In the genomic region with DNA sequence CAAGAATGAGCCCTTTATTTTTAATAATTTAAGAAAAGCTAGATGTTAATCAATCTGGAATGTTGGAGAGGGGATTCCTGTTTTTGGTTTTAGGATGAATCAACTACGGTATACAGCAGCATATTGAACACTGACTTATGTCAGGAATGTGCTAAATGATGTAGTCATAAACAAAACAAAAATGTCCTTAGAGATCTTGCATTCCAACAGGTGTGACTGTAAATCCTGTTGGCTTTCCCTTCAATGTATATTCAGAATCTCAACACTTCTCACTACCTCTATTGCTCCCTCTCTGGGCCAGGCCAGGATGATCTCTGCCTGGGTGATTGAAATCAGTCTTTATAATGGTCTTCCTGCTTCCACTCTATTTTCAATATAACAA, we compare ENCODE assay signal across 16 cellular contexts.
DNase-seq lines count a peak whose midpoint lies in the region; ATAC-seq and TF ChIP-seq lines count a peak whose summit lies in the region.
"Had no signal": no experiment of that assay in that cellular context is flagged by ENCODE, and none has a peak within 500 bp of the region (broad histone marks: within the 10 kb centered on the region; RNA-seq: fewer than 3 reads in every experiment).

No MANE protein-coding gene starts in this region.

- DNase-seq in AG10803 (ENCODE audit: low read depth): peak; percentile 19
- DNase-seq in HCEC 1CT: peak; percentile 48
- DNase-seq in adipocyte (ENCODE audit: low read depth): peak; percentile 5
- peak; percentile 31 for DNase-seq in glomerular visceral epithelial cell (ENCODE audit: extremely low spot score)
- DNase-seq in NCI-H2227 (lab: John Stamatoyannopoulos, UW; ENCODE audit: unreplicated experiment): no peak
- DNase-seq in NCI-H146 treated with DMSO at 0.1 percent for 48 hours (lab: John Stamatoyannopoulos, UW; ENCODE audit: unreplicated experiment): no peak
- DNase-seq: cortex of kidney; GDM1; immature natural killer cell; naive thymus-derived CD4-positive, alpha-beta T cell; NCI-H146; NK-92 treated with Interleukin-12 subunit alpha and Interleukin-12 subunit beta, amount 100 ng/mL, for 24 hours; SHP77 treated with DMSO at 0.1 percent for 48 hours; testis had no signal

- ATAC-seq in GM21786 (IDR thresholded peaks at IDR 0.05; ENCODE audit: unreplicated experiment): no peak
- ATAC-seq in GM21528 (IDR thresholded peaks at IDR 0.05; ENCODE audit: low FRiP score, unreplicated experiment): no peak

- H3K36me3 ChIP-seq in adipocyte (ENCODE audit: control insufficient read depth, insufficient read depth, low read length, severe bottlenecking): no peaks in the 10 kb centered on the region

- no peak overlapping the region for H3K9ac ChIP-seq in adipocyte (ENCODE audit: low read length)

- H3K9me3 ChIP-seq in adipocyte (ENCODE audit: control insufficient read depth, low read length): no peaks in the 10 kb centered on the region
- H3K9me3 ChIP-seq: testis had no signal

- no peaks in the 10 kb centered on the region for H3K27me3 ChIP-seq in adipocyte (replicated peaks; ENCODE audit: control insufficient read depth, insufficient read depth, low read length)
- H3K27me3 ChIP-seq: testis had no signal

- H3K4me3 ChIP-seq in AG10803 (ENCODE audit: low read length): no peak overlapping the region
- H3K4me3 ChIP-seq in adipocyte (ENCODE audit: low read length): no peak overlapping the region
- H3K4me3 ChIP-seq: testis had no signal

- H3K4me1 ChIP-seq in adipocyte (ENCODE audit: control insufficient read depth, insufficient read depth, low read length): no peaks in the 10 kb centered on the region
- H3K4me1 ChIP-seq: testis had no signal

- no peak for TF ChIP-seq CTCF in AG10803 (conservative IDR thresholded peaks at IDR 0.05; ENCODE audit: low read length)

Comparison
In these comparisons a context has a peak if more than half of its experiments do, and no peak if none do; other contexts are left out.
1. DNase-seq: peak in AG10803 (single experiment), HCEC 1CT (single experiment), adipocyte (single experiment) and glomerular visceral epithelial cell (single experiment); none in NCI-H2227 (single experiment) and NCI-H146 treated with DMSO at 0.1 percent for 48 hours (single experiment).